38 cellular contexts compared by ENCODE assay signal in the genomic region with DNA sequence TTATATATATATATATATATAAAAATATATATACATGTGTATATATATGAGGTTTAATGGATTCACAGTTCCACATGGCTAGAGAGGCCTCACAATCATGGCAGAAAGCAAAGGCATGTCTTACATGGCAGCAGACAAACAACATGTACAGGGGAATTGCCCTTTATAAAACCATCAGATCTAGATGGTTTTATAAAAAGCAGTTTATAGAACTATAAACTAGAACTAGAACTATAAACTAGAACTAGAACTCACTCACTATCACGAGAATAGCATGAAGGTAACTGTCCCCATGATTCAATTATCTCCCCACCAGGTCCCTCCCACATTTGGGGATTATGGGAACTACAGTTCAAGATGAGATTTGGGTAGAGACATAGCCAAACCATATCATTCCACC.
"Had no signal": no experiment of that assay in that cellular context is flagged by ENCODE, and none has a peak within 500 bp of the region (broad histone marks: within the 10 kb centered on the region; RNA-seq: fewer than 3 reads in every experiment).

No MANE protein-coding gene starts in this region.

- DNase-seq: activated effector memory CD4-positive, alpha-beta T cell treated with anti-CD3 and anti-CD28 coated beads, Interleukin-2, amount 50 U/mL, for 16 hours; activated effector memory CD4-positive, alpha-beta T cell treated with Interleukin-2 at 50 U/mL for 16 hours; activated gamma-delta T cell; activated gamma-delta T cell treated with Interleukin-2 at 50 U/mL for 16 hours; activated naive CD4-positive, alpha-beta T cell; activated naive CD4-positive, alpha-beta T cell treated with anti-CD3 and anti-CD28 coated beads for 36 hours; activated naive CD4-positive, alpha-beta T cell treated with anti-CD3 and anti-CD28 coated beads, Interleukin-2, amount 10 ng/mL, durations not matched to agents 7 days and 5 days; activated naive CD4-positive, alpha-beta T cell treated with anti-CD3 and anti-CD28 coated beads, Interleukin-2, amount 50 U/mL, for 16 hours; activated naive CD4-positive, alpha-beta T cell treated with Interleukin-2 at 50 U/mL for 16 hours; activated naive CD8-positive, alpha-beta T cell treated with anti-CD3 and anti-CD28 coated beads for 36 hours; activated naive CD8-positive, alpha-beta T cell treated with anti-CD3 and anti-CD28 coated beads, Interleukin-2, amount 10 ng/mL, durations not matched to agents 7 days and 5 days; activated naive CD8-positive, alpha-beta T cell treated with anti-CD3 and anti-CD28 coated beads, Interleukin-2, amount 50 U/mL, for 24 hours; activated T-cell treated with anti-CD3 and anti-CD28 coated beads, Interleukin-2, amount 50 U/mL, for 1 hour; activated T-cell treated with anti-CD3 and anti-CD28 coated beads, Interleukin-2, amount 50 U/mL, for 24 hours; activated T-cell treated with anti-CD3 and anti-CD28 coated beads, Interleukin-2, amount 50 U/mL, for 4 hours; activated T-cell treated with anti-CD3 and anti-CD28 coated beads, Interleukin-2, amount 50 U/mL, for 48 hours; activated T-cell treated with anti-CD3 and anti-CD28 coated beads, Interleukin-2, amount 50 U/mL, for 72 hours; adrenal gland; amniotic stem cell; amygdala; anterior cingulate cortex; aorta; body of pancreas; brain microvascular endothelial cell; caudate nucleus; central memory CD4-positive, alpha-beta T cell; cerebellar nuclear complex had no signal

- H3K4me1 ChIP-seq: adrenal gland, ascending aorta, body of pancreas, breast epithelium had no signal

- H3K4me1 Mint-ChIP-seq: activated naive CD4-positive, alpha-beta T cell treated with anti-CD3 and anti-CD28 coated beads, Interleukin-2, amount 10 ng/mL, durations not matched to agents 7 days and 5 days; activated naive CD4-positive, alpha-beta T cell treated with anti-CD3 and anti-CD28 coated beads, Interleukin-2, amount 50 U/mL, for 24 hours; activated naive CD8-positive, alpha-beta T cell treated with anti-CD3 and anti-CD28 coated beads, Interleukin-2, amount 50 U/mL, for 24 hours; activated T-helper 17 cell treated with anti-CD3 and anti-CD28 coated beads, Interleukin-2, amount 50 U/mL, for 72 hours; brain had no signal

- ATAC-seq: activated naive CD4-positive, alpha-beta T cell treated with anti-CD3 and anti-CD28 coated beads, Interleukin-2, amount 50 U/mL, for 72 hours; activated naive CD8-positive, alpha-beta T cell treated with anti-CD3 and anti-CD28 coated beads, Interleukin-2, amount 50 U/mL, for 24 hours; activated T-cell treated with anti-CD3 and anti-CD28 coated beads, Interleukin-2, amount 50 U/mL, for 4 hours; activated T-cell treated with anti-CD3 and anti-CD28 coated beads, Interleukin-2, amount 50 U/mL, for 72 hours; activated T-helper 17 cell treated with anti-CD3 and anti-CD28 coated beads, Interleukin-2, amount 50 U/mL, for 72 hours; body of pancreas had no signal

- H3K36me3 ChIP-seq: adrenal gland, ascending aorta, brain microvascular endothelial cell, breast epithelium, cardiac muscle cell had no signal

- H3K9me3 ChIP-seq: body of pancreas had no signal

- H3K4me3 Mint-ChIP-seq: activated naive CD4-positive, alpha-beta T cell treated with anti-CD3 and anti-CD28 coated beads for 36 hours; activated naive CD4-positive, alpha-beta T cell treated with anti-CD3 and anti-CD28 coated beads, Interleukin-2, amount 10 ng/mL, durations not matched to agents 7 days and 5 days; activated naive CD4-positive, alpha-beta T cell treated with anti-CD3 and anti-CD28 coated beads, Interleukin-2, amount 50 U/mL, for 24 hours; activated naive CD8-positive, alpha-beta T cell; activated naive CD8-positive, alpha-beta T cell treated with anti-CD3 and anti-CD28 coated beads for 36 hours; activated naive CD8-positive, alpha-beta T cell treated with anti-CD3 and anti-CD28 coated beads, Interleukin-2, amount 10 ng/mL, durations not matched to agents 7 days and 5 days; activated naive CD8-positive, alpha-beta T cell treated with anti-CD3 and anti-CD28 coated beads, Interleukin-2, amount 50 U/mL, for 24 hours; activated T-cell treated with anti-CD3 and anti-CD28 coated beads, Interleukin-2, amount 50 U/mL, for 24 hours; activated T-cell treated with anti-CD3 and anti-CD28 coated beads, Interleukin-2, amount 50 U/mL, for 4 hours; activated T-cell treated with anti-CD3 and anti-CD28 coated beads, Interleukin-2, amount 50 U/mL, for 72 hours; activated T-helper 1 cell treated with anti-CD3 and anti-CD28 coated beads, Interleukin-12 subunit alpha, Interleukin-12 subunit beta, Interleukin-2, Interleukin-4 antibody, amounts not matched to agents 30 ng/mL and 10 ng/mL and 1 ng/mL, durations not matched to agents 14 hours and 24 hours and 36 hours; activated T-helper 17 cell treated with anti-CD3 and anti-CD28 coated beads, Interleukin-2, amount 50 U/mL, for 72 hours; brain; central memory CD8-positive, alpha-beta T cell had no signal

- H3K27me3 Mint-ChIP-seq: activated naive CD4-positive, alpha-beta T cell treated with anti-CD3 and anti-CD28 coated beads, Interleukin-2, amount 10 ng/mL, durations not matched to agents 7 days and 5 days; activated naive CD4-positive, alpha-beta T cell treated with anti-CD3 and anti-CD28 coated beads, Interleukin-2, amount 50 U/mL, for 24 hours; activated naive CD8-positive, alpha-beta T cell; activated naive CD8-positive, alpha-beta T cell treated with anti-CD3 and anti-CD28 coated beads for 36 hours; activated naive CD8-positive, alpha-beta T cell treated with anti-CD3 and anti-CD28 coated beads, Interleukin-2, amount 10 ng/mL, durations not matched to agents 7 days and 5 days; activated naive CD8-positive, alpha-beta T cell treated with anti-CD3 and anti-CD28 coated beads, Interleukin-2, amount 50 U/mL, for 24 hours; activated T-cell treated with anti-CD3 and anti-CD28 coated beads, Interleukin-2, amount 50 U/mL, for 24 hours; activated T-helper 17 cell treated with anti-CD3 and anti-CD28 coated beads, Interleukin-2, amount 50 U/mL, for 72 hours; central memory CD8-positive, alpha-beta T cell had no signal

- H3K27ac Mint-ChIP-seq: activated naive CD4-positive, alpha-beta T cell treated with anti-CD3 and anti-CD28 coated beads for 36 hours; activated naive CD4-positive, alpha-beta T cell treated with anti-CD3 and anti-CD28 coated beads, Interleukin-2, amount 10 ng/mL, durations not matched to agents 7 days and 5 days; activated naive CD4-positive, alpha-beta T cell treated with anti-CD3 and anti-CD28 coated beads, Interleukin-2, amount 50 U/mL, for 24 hours; activated naive CD4-positive, alpha-beta T cell treated with anti-CD3 and anti-CD28 coated beads, Interleukin-2, amount 50 U/mL, for 72 hours; activated naive CD8-positive, alpha-beta T cell; activated naive CD8-positive, alpha-beta T cell treated with anti-CD3 and anti-CD28 coated beads for 36 hours; activated naive CD8-positive, alpha-beta T cell treated with anti-CD3 and anti-CD28 coated beads, Interleukin-2, amount 10 ng/mL, durations not matched to agents 7 days and 5 days; activated naive CD8-positive, alpha-beta T cell treated with anti-CD3 and anti-CD28 coated beads, Interleukin-2, amount 50 U/mL, for 24 hours; activated T-cell treated with anti-CD3 and anti-CD28 coated beads, Interleukin-2, amount 50 U/mL, for 24 hours; activated T-cell treated with anti-CD3 and anti-CD28 coated beads, Interleukin-2, amount 50 U/mL, for 72 hours; activated T-helper 1 cell treated with anti-CD3 and anti-CD28 coated beads, Interleukin-12 subunit alpha, Interleukin-12 subunit beta, Interleukin-2, Interleukin-4 antibody, amounts not matched to agents 30 ng/mL and 10 ng/mL and 1 ng/mL, durations not matched to agents 14 hours and 24 hours and 36 hours; activated T-helper 17 cell treated with anti-CD3 and anti-CD28 coated beads, Interleukin-2, amount 50 U/mL, for 72 hours; activated T-helper 2 cell treated with anti-CD3 and anti-CD28 coated beads, Interferon-gamma antibody, Interleukin-2, Interleukin-4, amounts not matched to agents 10 μg/mL and 5 μg/mL and 100 μg/mL, durations not matched to agents 14 hours and 24 hours and 36 hours; brain had no signal

- H3K4me3 ChIP-seq: adrenal gland, ascending aorta, body of pancreas, breast epithelium, cardiac muscle cell had no signal
